ENCODE assay signal across 20 cellular contexts in the genomic region with DNA sequence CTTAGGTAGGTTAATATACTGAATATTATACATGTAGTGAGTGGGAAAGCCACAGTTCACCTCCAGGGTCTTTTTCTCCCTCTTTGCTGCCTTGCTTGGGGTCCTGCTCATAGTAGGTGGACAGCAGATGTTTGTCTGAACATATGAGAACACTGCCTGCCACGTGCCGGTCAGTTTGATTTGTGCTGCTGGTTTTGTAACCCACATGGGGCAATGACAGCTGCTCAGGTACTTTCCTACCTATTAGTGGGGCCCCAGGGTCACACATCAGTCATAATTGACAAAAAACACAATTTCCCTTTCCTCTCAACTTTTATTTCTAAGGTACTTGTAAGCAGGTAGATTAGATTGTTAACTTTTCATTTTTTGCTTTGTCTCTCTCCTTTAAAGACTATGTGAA. TPM values are rescaled to one million over a fixed set of nuclear protein-coding genes. Genes with fewer than 3 reads are reported as not detected.
DNase-seq lines count a peak whose midpoint lies in the region; ATAC-seq and TF ChIP-seq lines count a peak whose summit lies in the region.
"Had no signal": no experiment of that assay in that cellular context is flagged by ENCODE, and none has a peak within 500 bp of the region (broad histone marks: within the 10 kb centered on the region; RNA-seq: fewer than 3 reads in every experiment).

No MANE protein-coding gene starts in this region.

- no peak overlapping the region for H3K23ac ChIP-seq in IMR-90 (ENCODE audit: low read depth, low read length)

- no peak overlapping the region for H3K56ac ChIP-seq in IMR-90 (ENCODE audit: extremely low read depth, insufficient read depth, low read length)

- intact Hi-C loops in IMR-90 (cut with micrococcal nuclease) = loop anchor here (5.0 kb wide), 1 partner anchor 44 kb away; the partner anchor contains the start of gene BMAL1

- H3K4ac ChIP-seq in IMR-90 (ENCODE audit: low read depth, low read length) = no peak overlapping the region

- H3K4me3 ChIP-seq in IMR-90 (ENCODE audit: insufficient read depth, low read depth, low read length) = no peak overlapping the region
- H3K4me3 ChIP-seq: BLaER1, GM23338, MG63 had no signal

- no peak overlapping the region for H2AK5ac ChIP-seq in IMR-90 (ENCODE audit: low read depth, low read length)

- H3K4me1 ChIP-seq in IMR-90 (ENCODE audit: control insufficient read depth, insufficient read depth, low read length) = peaks cover 4% of the 10 kb centered on the region

- no peak for TF ChIP-seq RAD21 in IMR-90 (IDR thresholded peaks at IDR 0.05; ENCODE audit: low read length)

- peak overlapping the region; percentile 27 for H3K27ac Mint-ChIP-seq in activated T-cell treated with anti-CD3 and anti-CD28 coated beads, Interleukin-2, amount 50 U/mL, for 24 hours
- peak overlapping the region; percentile 71 to 75 for H3K27ac Mint-ChIP-seq in effector memory CD8-positive, alpha-beta T cell
- peak overlapping the region; percentile 66 for H3K27ac Mint-ChIP-seq in stimulated activated naive B cell treated with anti-CD40 and anti-IgM and Interleukin-4, amounts not matched to agents 10 μg/mL and 1 μg/mL and 100 μg/mL, for 72 hours
- H3K27ac Mint-ChIP-seq: GM23338 had no signal

- H3K4me3 Mint-ChIP-seq in activated T-cell treated with anti-CD3 and anti-CD28 coated beads, Interleukin-2, amount 50 U/mL, for 24 hours = no peak overlapping the region
- H3K4me3 Mint-ChIP-seq in effector memory CD8-positive, alpha-beta T cell = no peak overlapping the region
- no peak overlapping the region for H3K4me3 Mint-ChIP-seq in stimulated activated naive B cell treated with anti-CD40 and anti-IgM and Interleukin-4, amounts not matched to agents 10 μg/mL and 1 μg/mL and 100 μg/mL, for 72 hours
- H3K4me3 Mint-ChIP-seq: GM23338 had no signal

- BruUV-seq in IMR-90 (replicated peaks; lab: Mats Ljungman, UMichigan) = no TSS peak

- no peak overlapping the region for H3K9ac ChIP-seq in IMR-90 (ENCODE audit: low read depth, low read length)
- H3K9ac ChIP-seq: BLaER1 had no signal

- no peak for DNase-seq in activated T-cell treated with anti-CD3 and anti-CD28 coated beads, Interleukin-2, amount 50 U/mL, for 24 hours
- DNase-seq in activated T-cell treated with anti-CD3 and anti-CD28 coated beads, Interleukin-2, amount 50 U/mL, for 1 hour = no peak
- DNase-seq in IMR-90 (no peak), HK-2 (ENCODE audit: unreplicated experiment) (no peak), NCI-H1694 treated with DMSO at 0.1 percent for 48 hours (lab: John Stamatoyannopoulos, UW) (no peak)
- no peak for DNase-seq in effector memory CD8-positive, alpha-beta T cell
- DNase-seq in stimulated activated naive B cell treated with anti-CD40 and anti-IgM and Interleukin-4, amounts not matched to agents 10 μg/mL and 1 μg/mL and 100 μg/mL, for 72 hours = no peak
- DNase-seq: CD8-positive, alpha-beta memory T cell; DMS79 treated with DMSO at 0.1 percent for 48 hours; Karpas-422; MG63; NCI-H1105; NCI-H187; NCI-H345; NCI-H526 treated with DMSO at 0.1 percent for 48 hours; SHP77 had no signal

- no peak overlapping the region for H3K27ac ChIP-seq in IMR-90 (ENCODE audit: insufficient read depth, low read length)
- H3K27ac ChIP-seq: BLaER1 had no signal

- no peak for TF ChIP-seq POLR2A in IMR-90 (IDR thresholded peaks at IDR 0.05; ENCODE audit: low read depth, low read length)

- no peak overlapping the region for H3K18ac ChIP-seq in IMR-90 (ENCODE audit: low read depth, low read length)

- H3K9me1 ChIP-seq in IMR-90 (ENCODE audit: insufficient read depth, low read length) = peaks cover 15% of the 10 kb centered on the region

- no peak overlapping the region for H4K8ac ChIP-seq in IMR-90 (ENCODE audit: low read depth in 2 of 2, low read length in 2 of 2)

- no peak overlapping the region for H4K91ac ChIP-seq in IMR-90 (ENCODE audit: insufficient read depth, low read depth, low read length)

- WGBS in IMR-90 (ENCODE audit: extremely low coverage in 2 of 2, insufficient read length in 1 of 2), 2 experiments = no CpG with 5 or more reads among the region's 2 CpGs

- H4K20me1 ChIP-seq in IMR-90 (ENCODE audit: insufficient read depth, low read length) = peaks cover 2% of the 10 kb centered on the region; the same call in 1 of the 2 replicates

- H2AFZ ChIP-seq in IMR-90 (replicated peaks; ENCODE audit: low read length, poor library complexity) = no peak overlapping the region
- H2AFZ ChIP-seq: GM23338 had no signal

- H3K9me3 ChIP-seq in IMR-90 (ENCODE audit: control insufficient read depth, insufficient read depth, low read length) = no peaks in the 10 kb centered on the region
- H3K9me3 ChIP-seq: BLaER1, MG63 had no signal

- H3K9me3 Mint-ChIP-seq in activated T-cell treated with anti-CD3 and anti-CD28 coated beads, Interleukin-2, amount 50 U/mL, for 24 hours = no peaks in the 10 kb centered on the region
- no peaks in the 10 kb centered on the region for H3K9me3 Mint-ChIP-seq in effector memory CD8-positive, alpha-beta T cell
- H3K9me3 Mint-ChIP-seq in stimulated activated naive B cell treated with anti-CD40 and anti-IgM and Interleukin-4, amounts not matched to agents 10 μg/mL and 1 μg/mL and 100 μg/mL, for 72 hours = no peaks in the 10 kb centered on the region
- H3K9me3 Mint-ChIP-seq: CD8-positive, alpha-beta memory T cell; GM23338 had no signal

- no peak for TF ChIP-seq CTCF in IMR-90 (conservative IDR thresholded peaks at IDR 0.05; ENCODE audit: low read depth, low read length)

- no peak overlapping the region for H4K5ac ChIP-seq in IMR-90 (ENCODE audit: low read depth, low read length)

- H3K79me1 ChIP-seq in IMR-90 (ENCODE audit: low read depth in 1 of 2, low read length in 2 of 2) = peaks cover 24 to 65% of the 10 kb centered on the region in 2 experiments

- no peaks in the 10 kb centered on the region for H3K27me3 ChIP-seq in IMR-90 (ENCODE audit: control insufficient read depth, insufficient read depth, low read length)
- H3K27me3 ChIP-seq: BLaER1, MG63 had no signal

- in situ Hi-C loops in IMR-90 (cut with MboI; ENCODE audit: low sequenced_read_pairs) = no loop called here

- H3K27me3 Mint-ChIP-seq in activated T-cell treated with anti-CD3 and anti-CD28 coated beads, Interleukin-2, amount 50 U/mL, for 24 hours = no peaks in the 10 kb centered on the region
- no peaks in the 10 kb centered on the region for H3K27me3 Mint-ChIP-seq in effector memory CD8-positive, alpha-beta T cell
- no peaks in the 10 kb centered on the region for H3K27me3 Mint-ChIP-seq in stimulated activated naive B cell treated with anti-CD40 and anti-IgM and Interleukin-4, amounts not matched to agents 10 μg/mL and 1 μg/mL and 100 μg/mL, for 72 hours

- 0 out of 2 replicates have a peak overlapping the region, but pooled peaks have one; percentile 11 for H3K14ac ChIP-seq in IMR-90 (replicated peaks; ENCODE audit: low read depth, low read length)

- peaks cover 14% of the 10 kb centered on the region for H3K36me3 Mint-ChIP-seq in activated T-cell treated with anti-CD3 and anti-CD28 coated beads, Interleukin-2, amount 50 U/mL, for 24 hours (ENCODE audit: low read depth)
- H3K36me3 Mint-ChIP-seq in effector memory CD8-positive, alpha-beta T cell (ENCODE audit: insufficient read depth) = peaks cover 28% of the 10 kb centered on the region
- H3K36me3 Mint-ChIP-seq in stimulated activated naive B cell treated with anti-CD40 and anti-IgM and Interleukin-4, amounts not matched to agents 10 μg/mL and 1 μg/mL and 100 μg/mL, for 72 hours = peaks cover 9 to 15% of the 10 kb centered on the region in 2 donors

- H2BK15ac ChIP-seq in IMR-90 (ENCODE audit: low read depth, low read length) = no peak overlapping the region

- H3K4me2 ChIP-seq in IMR-90 (ENCODE audit: low read depth, low read length) = no peak overlapping the region
- H3K4me2 ChIP-seq: BLaER1, GM23338 had no signal

- no peaks in the 10 kb centered on the region for H3K36me3 ChIP-seq in IMR-90 (ENCODE audit: control insufficient read depth, insufficient read depth, low read length)
- H3K36me3 ChIP-seq: MG63 had no signal

- CTCF ChIA-PET in IMR-90 (lab: Yijun Ruan, JAX) = interaction anchor here (2.5 kb wide), 1 partner anchor 14 kb away, joined by 5 read pairs; no protein-coding TSS in a partner anchor

- H2BK20ac ChIP-seq in IMR-90 (ENCODE audit: low read depth, low read length) = no peak overlapping the region

- no peak overlapping the region for H2BK120ac ChIP-seq in IMR-90 (ENCODE audit: low read depth, low read length)

- H2AK9ac ChIP-seq in IMR-90 (replicated peaks; ENCODE audit: low read depth, low read length, poor library complexity) = no peak overlapping the region

- dilution Hi-C loops in IMR-90 (cut with HindIII; ENCODE audit: low sequenced_read_pairs, unreplicated experiment) = no loop called here

- POLR2A ChIA-PET in IMR-90 (lab: Charles Lee; ENCODE audit: unreplicated experiment) = no interaction called here

- ATAC-seq in IMR-90 (ENCODE audit: low read depth) (no peak), HG02840 (IDR thresholded peaks at IDR 0.05; ENCODE audit: low FRiP score, unreplicated experiment) (no peak)
- ATAC-seq in effector memory CD8-positive, alpha-beta T cell (replicated peaks) = no peak
- ATAC-seq in stimulated activated naive B cell treated with anti-CD40 and anti-IgM and Interleukin-4, amounts not matched to agents 10 μg/mL and 1 μg/mL and 100 μg/mL, for 72 hours (replicated peaks) = no peak
- ATAC-seq: GM23338, HCT116 had no signal

- H3K4me1 Mint-ChIP-seq in activated T-cell treated with anti-CD3 and anti-CD28 coated beads, Interleukin-2, amount 50 U/mL, for 24 hours (ENCODE audit: low read depth) = peaks cover 56% of the 10 kb centered on the region
- H3K4me1 Mint-ChIP-seq in effector memory CD8-positive, alpha-beta T cell (ENCODE audit: low read depth in 2 of 2) = peaks cover 54 to 75% of the 10 kb centered on the region in 2 donors
- peaks cover 21 to 27% of the 10 kb centered on the region in 2 donors for H3K4me1 Mint-ChIP-seq in stimulated activated naive B cell treated with anti-CD40 and anti-IgM and Interleukin-4, amounts not matched to agents 10 μg/mL and 1 μg/mL and 100 μg/mL, for 72 hours

- H2BK5ac ChIP-seq in IMR-90 (ENCODE audit: low read depth, low read length, poor library complexity, severe bottlenecking) = no peak overlapping the region

TF ChIP-seq in IMR-90, 13 proteins besides CTCF, POLR2A, EP300 and RAD21:
- TF ChIP-seq MAFK (IDR thresholded peaks at IDR 0.05; ENCODE audit: low read depth, low read length) (no peak), SMC3 (IDR thresholded peaks at IDR 0.05; ENCODE audit: low read depth, low read length) (no peak), NFE2L2 (IDR thresholded peaks at IDR 0.05; ENCODE audit: low read depth, low read length) (no peak), BHLHE40 (IDR thresholded peaks at IDR 0.05; ENCODE audit: low read depth, low read length) (no peak)

RNA-seq across cellular contexts. Expression of gene BMAL1, which starts 43.8 kb away (rescaled TPM):
- 9.9 and 13.1 TPM in 2 replicates for total RNA-seq in IMR-90 (2012; rRNA removed)
- polyA plus RNA-seq in IMR-90 (2012; rRNA removed) = 7.5 and 8.8 TPM in 2 replicates
- 3.2 and 7.1 TPM in 2 replicates for polyA plus RNA-seq in IMR-90 (2012; cell fraction: cytosol; rRNA removed)
- 7.6 and 22.8 TPM in 2 replicates for polyA plus RNA-seq in IMR-90 (2012; cell fraction: nucleus; rRNA removed; ENCODE audit: low replicate concordance)
